1 cellular context compared by ENCODE assay signal in the genomic region with DNA sequence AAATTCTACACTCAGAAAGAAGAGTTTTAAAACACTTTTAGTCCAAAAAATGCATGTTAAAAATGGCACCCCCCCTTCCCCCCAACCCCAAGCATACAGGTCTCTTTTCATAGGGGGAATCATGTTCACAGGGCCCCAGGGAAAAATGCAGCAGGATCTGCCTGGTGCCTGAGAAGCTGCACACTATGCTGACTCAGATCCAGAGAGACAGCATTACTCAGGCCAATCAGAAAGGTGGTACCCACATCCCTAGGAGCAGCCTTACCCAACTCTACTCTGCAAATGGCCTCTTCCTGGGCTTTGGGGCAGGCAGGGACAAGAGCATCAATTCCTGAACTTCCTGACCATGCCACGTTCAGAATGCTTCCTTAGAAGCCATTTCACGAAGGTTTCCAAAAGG.
TF ChIP-seq lines count a peak whose summit lies in the region.

No MANE protein-coding gene starts in this region.

TF ChIP-seq in IMR-90, 13 proteins besides CTCF, POLR2A, EP300 and RAD21:
- TF ChIP-seq, protein P1, sequence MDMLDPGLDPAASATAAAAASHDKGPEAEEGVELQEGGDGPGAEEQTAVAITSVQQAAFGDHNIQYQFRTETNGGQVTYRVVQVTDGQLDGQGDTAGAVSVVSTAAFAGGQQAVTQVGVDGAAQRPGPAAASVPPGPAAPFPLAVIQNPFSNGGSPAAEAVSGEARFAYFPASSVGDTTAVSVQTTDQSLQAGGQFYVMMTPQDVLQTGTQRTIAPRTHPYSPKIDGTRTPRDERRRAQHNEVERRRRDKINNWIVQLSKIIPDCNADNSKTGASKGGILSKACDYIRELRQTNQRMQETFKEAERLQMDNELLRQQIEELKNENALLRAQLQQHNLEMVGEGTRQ (IDR thresholded peaks at IDR 0.05; ENCODE audit: low read depth, low read length): no peak
- TF ChIP-seq MAFK (IDR thresholded peaks at IDR 0.05; ENCODE audit: low read depth, low read length): peak; percentile 57; the same call in 1 of the 2 replicates
TF ChIP-seq in IMR-90: peak in this region for 1.
